8 cellular contexts compared by ENCODE assay signal in the genomic region with DNA sequence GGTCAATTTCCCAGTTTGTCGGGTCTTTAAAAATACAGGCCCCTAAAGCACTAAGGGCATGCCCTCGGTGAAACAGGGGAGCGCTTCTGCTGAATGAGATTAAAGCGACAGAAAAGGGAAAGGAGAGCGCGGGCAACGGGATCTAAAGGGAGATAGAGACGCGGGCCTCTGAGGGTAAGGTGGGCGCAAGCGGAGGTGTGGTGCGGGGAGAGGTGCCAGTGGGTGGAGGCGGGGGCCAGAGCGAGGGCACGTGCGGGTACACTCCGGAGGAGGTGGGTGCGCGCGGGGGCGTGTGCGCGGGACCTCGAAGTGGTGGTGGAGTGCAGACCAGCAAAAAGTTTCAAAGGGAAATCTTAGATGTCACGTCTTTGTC. TPM values are rescaled to one million over a fixed set of nuclear protein-coding genes. Genes with fewer than 3 reads are reported as not detected.
DNase-seq lines count a peak whose midpoint lies in the region; ATAC-seq and TF ChIP-seq lines count a peak whose summit lies in the region.

No MANE protein-coding gene starts in this region.

- ATAC-seq in HG03280 (IDR thresholded peaks at IDR 0.05; ENCODE audit: unreplicated experiment), result peak; percentile 17
- peak; percentile 5 for ATAC-seq in activated CD4-positive, alpha-beta T cell treated with anti-CD3 and anti-CD28 coated beads for 36 hours
- ATAC-seq in thoracic aorta (ENCODE audit: insufficient number of reproducible peaks, low FRiP score, low read depth), result no peak

- H3K4me3 Mint-ChIP-seq in activated CD4-positive, alpha-beta T cell treated with anti-CD3 and anti-CD28 coated beads for 36 hours, result peak overlapping the region; percentile 97

- peak overlapping the region; percentile 84 to 88 for H3K27ac ChIP-seq in mucosa of rectum (ENCODE audit: low read depth in 2 of 2, low read length in 2 of 2)
- H3K27ac ChIP-seq in thoracic aorta, result peak overlapping the region; percentile 68 to 79

- H3K36me3 Mint-ChIP-seq in activated CD4-positive, alpha-beta T cell treated with anti-CD3 and anti-CD28 coated beads for 36 hours (ENCODE audit: low read depth), result peaks cover 20% of the 10 kb centered on the region

- POLR2A ChIA-PET in activated CD4-positive, alpha-beta T cell treated with anti-CD3 and anti-CD28 coated beads for 36 hours (lab: Charles Lee), result interaction anchor here (1.0 kb wide), 2 partner anchors 9 to 161 kb away, joined by 3 read pairs; no protein-coding TSS in a partner anchor

- no peaks in the 10 kb centered on the region for H3K27me3 ChIP-seq in mucosa of rectum (ENCODE audit: control insufficient read depth in 2 of 2, insufficient read depth in 2 of 2, low read length in 2 of 2)
- no peaks in the 10 kb centered on the region for H3K27me3 ChIP-seq in thoracic aorta (replicated peaks; ENCODE audit: insufficient read depth)

- H3K4me1 ChIP-seq in mucosa of rectum (ENCODE audit: control insufficient read depth in 2 of 2, insufficient read depth in 2 of 2, low read length in 2 of 2), result peaks cover 6 to 12% of the 10 kb centered on the region in 2 donors
- H3K4me1 ChIP-seq in thoracic aorta (ENCODE audit: control insufficient read depth in 1 of 2, low read depth in 2 of 2), result peaks cover 21 to 22% of the 10 kb centered on the region in 2 donors

- peak overlapping the region; percentile 97 for H3K27ac Mint-ChIP-seq in activated CD4-positive, alpha-beta T cell treated with anti-CD3 and anti-CD28 coated beads for 36 hours

- intact Hi-C loops in activated CD4-positive, alpha-beta T cell treated with anti-CD3 and anti-CD28 coated beads for 36 hours (cut with DNase I, micrococcal nuclease), result loop anchor here (1.0 to 5.0 kb wide), 14 partner anchors 8 to 1171 kb away; partner anchors contain the start of genes AIMP1 (in 1 of the 2), GSTCD (in 1 of the 2), INTS12 (in 1 of the 2) and TBCK (in 1 of the 2)
- intact Hi-C loops in posterior vena cava (cut with DNase I), result loop anchor here in 1 of 2 donors (5.0 kb wide), 1 partner anchor 326 kb away; the partner anchor contains the start of gene PPA2

- no peaks in the 10 kb centered on the region for H3K27me3 Mint-ChIP-seq in activated CD4-positive, alpha-beta T cell treated with anti-CD3 and anti-CD28 coated beads for 36 hours

- CTCF ChIA-PET in activated CD4-positive, alpha-beta T cell treated with anti-CD3 and anti-CD28 coated beads for 36 hours (lab: Charles Lee), result interaction anchor here (1.0 to 1.2 kb wide), 2 partner anchors 326 kb away, joined by 4 read pairs; no protein-coding TSS in a partner anchor

- peak; percentile 1 to 30 (median 10) for DNase-seq in activated CD4-positive, CD25-positive, alpha-beta regulatory T cell (lab: John Stamatoyannopoulos, UW)
- DNase-seq in activated CD4-positive, CD25-positive, alpha-beta regulatory T cell treated with anti-CD3 and anti-CD28 coated beads, Interleukin-2, amount 50 U/mL, for 72 hours, result no peak
- DNase-seq in activated CD4-positive, alpha-beta T cell treated with anti-CD3 and anti-CD28 coated beads for 36 hours, result no peak
- DNase-seq in effector CD4-positive, alpha-beta T cell, result peak; percentile 20
- no peak for DNase-seq in thoracic aorta (ENCODE audit: low spot score)
- DNase-seq in posterior vena cava (ENCODE audit: low spot score), result no peak

- no peaks in the 10 kb centered on the region for H3K36me3 ChIP-seq in mucosa of rectum (ENCODE audit: control insufficient read depth in 2 of 2, insufficient read depth in 2 of 2, low read length in 2 of 2)
- H3K36me3 ChIP-seq in thoracic aorta, result no peaks in the 10 kb centered on the region

- peaks cover 43% of the 10 kb centered on the region for H3K4me1 Mint-ChIP-seq in activated CD4-positive, alpha-beta T cell treated with anti-CD3 and anti-CD28 coated beads for 36 hours

- peak overlapping the region; percentile 100 for H3K4me3 ChIP-seq in mucosa of rectum (ENCODE audit: low read length in 2 of 2)
- peak overlapping the region; percentile 94 for H3K4me3 ChIP-seq in thoracic aorta

- TF ChIP-seq CTCF in thoracic aorta (IDR thresholded peaks at IDR 0.05), result no peak

- H3K9me3 ChIP-seq in mucosa of rectum (ENCODE audit: control insufficient read depth in 2 of 2, low read length in 2 of 2), result no peaks in the 10 kb centered on the region
- H3K9me3 ChIP-seq in thoracic aorta, result no peaks in the 10 kb centered on the region

- H3K9me3 Mint-ChIP-seq in activated CD4-positive, alpha-beta T cell treated with anti-CD3 and anti-CD28 coated beads for 36 hours (ENCODE audit: low read depth), result no peaks in the 10 kb centered on the region

- H3K9ac ChIP-seq in mucosa of rectum (ENCODE audit: low read depth in 1 of 2, low read length in 2 of 2), result peak overlapping the region; percentile 98 to 100

RNA-seq across cellular contexts. Expression of gene TET2, which starts 0.8 kb away (rescaled TPM):
- total RNA-seq in activated CD4-positive, alpha-beta T cell treated with anti-CD3 and anti-CD28 coated beads for 36 hours, result 10 to 100 TPM; 35.0 to 40.6 TPM
- total RNA-seq in thoracic aorta, result 10 to 100 TPM; 23.6 to 31.7 TPM
- total RNA-seq in posterior vena cava, result 10 to 100 TPM; 21.3 to 25.9 TPM

Comparison
In these comparisons a context has a peak if more than half of its experiments do, and no peak if none do; other contexts are left out.
1. DNase-seq: peak in activated CD4-positive, CD25-positive, alpha-beta regulatory T cell (4 of 4) and effector CD4-positive, alpha-beta T cell (single experiment); none in activated CD4-positive, CD25-positive, alpha-beta regulatory T cell treated with anti-CD3 and anti-CD28 coated beads, Interleukin-2, amount 50 U/mL, for 72 hours (single experiment), activated CD4-positive, alpha-beta T cell treated with anti-CD3 and anti-CD28 coated beads for 36 hours (single experiment), thoracic aorta (single experiment) and posterior vena cava (single experiment).